ENCODE assay signal across 27 cellular contexts in genomic region chr9:35500130-35500748, GRCh38. TPM values are rescaled to one million over a fixed set of nuclear protein-coding genes. Genes with fewer than 3 reads are reported as not detected.
A peak's percentile ranks its signal among the peaks of the same experiment; 100 is the strongest.
DNase-seq lines count a peak whose midpoint lies in the region; ATAC-seq, FAIRE-seq and TF ChIP-seq lines count a peak whose summit lies in the region.
"Had no signal": no experiment of that assay in that cellular context is flagged by ENCODE, and none has a peak within 500 bp of the region (broad histone marks: within the 10 kb centered on the region; RNA-seq: fewer than 3 reads in every experiment).

No MANE protein-coding gene starts in this region.

- intact Hi-C loops in HepG2 (cut with micrococcal nuclease; ENCODE audit: unreplicated experiment) (no loop called here), natural killer cell (cut with micrococcal nuclease) (no loop called here), transverse colon (cut with DNase I; ENCODE audit: low total_unique reads) (no loop called here)

- H3K36me3 ChIP-seq in liver (ENCODE audit: control insufficient read depth in 4 of 4, insufficient read depth in 3 of 4, low read depth in 1 of 4, low read length in 3 of 4) (no peaks in the 10 kb centered on the region), HepG2 (replicated peaks in 1 of 2; ENCODE audit: control insufficient read depth in 1 of 2, insufficient read depth in 2 of 2, low read length in 2 of 2) (no peaks in the 10 kb centered on the region), brain microvascular endothelial cell (replicated peaks) (peaks cover 6% of the 10 kb centered on the region), transverse colon (no peaks in the 10 kb centered on the region)
- H3K36me3 ChIP-seq: ovary, suprapubic skin had no signal

- H3K4me3 ChIP-seq in liver (ENCODE audit: low read depth in 1 of 3, low read length in 3 of 3) (no peak overlapping the region), HepG2 (replicated peaks in 1 of 3; ENCODE audit: insufficient read depth in 1 of 3, low read depth in 2 of 3, low read length in 3 of 3) (no peak overlapping the region), brain microvascular endothelial cell (ENCODE audit: low read depth, low read length) (no peak overlapping the region), transverse colon (no peak overlapping the region)
- H3K4me3 ChIP-seq: ovary, suprapubic skin had no signal

- POLR2A ChIA-PET in HepG2 (lab: Yijun Ruan, JAX) = no interaction called here

- peaks cover 3 to 4% of the 10 kb centered on the region in 2 donors for H3K9me3 Mint-ChIP-seq in natural killer cell
- H3K9me3 Mint-ChIP-seq: central memory CD8-positive, alpha-beta T cell had no signal

- TF ChIP-seq POLR2A in HepG2 (IDR thresholded peaks at IDR 0.05; ENCODE audit: insufficient read depth in 1 of 2, low read depth in 2 of 2, low read length in 2 of 2) (no peak), transverse colon (IDR thresholded peaks at IDR 0.05) (no peak)

- DNase-seq in HepG2 (ENCODE audit: low spot score) = no peak
- DNase-seq in brain microvascular endothelial cell = peak; percentile 40
- no peak for DNase-seq in natural killer cell
- no peak for DNase-seq in transverse colon
- DNase-seq in NCI-H1694 (lab: John Stamatoyannopoulos, UW) = no peak
- DNase-seq: activated CD4-positive, alpha-beta T cell treated with anti-CD3 and anti-CD28 coated beads for 48 hours; activated gamma-delta T cell; anterior cingulate cortex; erythroblast; GOT3; MM.1S; NCI-H1436 treated with DMSO at 0.1 percent for 48 hours; NCI-H2171 treated with DMSO at 0.1 percent for 48 hours; NCI-H526; ovary had no signal

- no peak overlapping the region for H3K4me2 ChIP-seq in HepG2 (ENCODE audit: low read depth, low read length)

- no TSS peak for BruUV-seq in HepG2 (replicated peaks; lab: Mats Ljungman, UMichigan)

- TF ChIP-seq RAD21 in liver (IDR thresholded peaks at IDR 0.05) (no peak), HepG2 (CRISPR knock-in tag; IDR thresholded peaks at IDR 0.05) (no peak)

- H3K27ac Mint-ChIP-seq in natural killer cell = no peak overlapping the region
- H3K27ac Mint-ChIP-seq: CD14-positive monocyte; T-helper 1 cell treated with Interleukin-12 subunit alpha and Interleukin-12 subunit beta and Interleukin-4 antibody, amounts not matched to agents 30 μg/mL and 1 μg/mL, for 36 hours had no signal

- CTCF ChIA-PET in HepG2 (lab: Yijun Ruan, JAX; ENCODE audit: low intra/inter-chr PET ratio, low total read pairs) = no interaction called here

- no peaks in the 10 kb centered on the region for H3K36me3 Mint-ChIP-seq in natural killer cell

- no peak overlapping the region for H2AFZ ChIP-seq in HepG2 (ENCODE audit: low read length)

- no peaks in the 10 kb centered on the region for H4K20me1 ChIP-seq in HepG2 (ENCODE audit: insufficient read depth, low read length)

- TF ChIP-seq EP300 in HepG2 (IDR thresholded peaks at IDR 0.05; ENCODE audit: low read depth in 2 of 2, low read length in 2 of 2) (no peak), HepG2 (CRISPR knock-in tag; IDR thresholded peaks at IDR 0.05; ENCODE audit: borderline replicate concordance) (no peak), transverse colon (IDR thresholded peaks at IDR 0.05; ENCODE audit: low read depth) (no peak)

- H3K4me1 ChIP-seq in liver (ENCODE audit: control insufficient read depth in 4 of 4, insufficient read depth in 4 of 4, low read length in 3 of 4) = peaks cover 3 to 12% (median 11%) of the 10 kb centered on the region in 4 donors
- H3K4me1 ChIP-seq in HepG2 (ENCODE audit: insufficient read depth, low read length) = peaks cover 16% of the 10 kb centered on the region
- H3K4me1 ChIP-seq in transverse colon = peaks cover 0 to 12% (median 6%) of the 10 kb centered on the region in 4 donors

- H3K27ac ChIP-seq in liver (ENCODE audit: low read depth in 1 of 2, low read length in 2 of 2) (peak overlapping the region; percentile 10 to 50), HepG2 (ENCODE audit: extremely low read length, insufficient read depth, low read length) (no peak overlapping the region), brain microvascular endothelial cell (no peak overlapping the region), transverse colon (peak overlapping the region in 3 of 4 donors; percentile 16 to 40 (median 18))
- H3K27ac ChIP-seq: HL-60, ovary, suprapubic skin had no signal

- H3K9ac ChIP-seq in liver (ENCODE audit: low read depth in 1 of 2, low read length in 2 of 2) = no peak overlapping the region
- no peak overlapping the region for H3K9ac ChIP-seq in HepG2 (ENCODE audit: insufficient read depth, low read depth, low read length)

- in situ Hi-C loops in HepG2 (cut with HindIII; ENCODE audit: extremely low pct_ligation_motif_present, low pct_unique_long_range_greater_than_20kb) = no loop called here
- in situ Hi-C loops in brain microvascular endothelial cell (cut with HindIII; ENCODE audit: low pct_ligation_motif_present, low sequenced_read_pairs) = no loop called here
- in situ Hi-C loops in transverse colon (cut with MboI; ENCODE audit: low pct_ligation_motif_present in 1 of 4, low pct_unique_long_range_greater_than_20kb in 1 of 4, low sequenced_read_pairs in 3 of 4) = no loop called here

- no peak overlapping the region for H3K4me3 Mint-ChIP-seq in natural killer cell
- H3K4me3 Mint-ChIP-seq: CD14-positive monocyte; central memory CD8-positive, alpha-beta T cell; T-helper 1 cell treated with Interleukin-12 subunit alpha and Interleukin-12 subunit beta and Interleukin-4 antibody, amounts not matched to agents 30 μg/mL and 1 μg/mL, for 36 hours had no signal

- H3K79me2 ChIP-seq in HepG2 (ENCODE audit: insufficient read depth, low read length) = peaks cover 1% of the 10 kb centered on the region

- no peak for FAIRE-seq in HepG2 (lab: Jason Lieb, UNC)
- FAIRE-seq: D721Med, frontal cortex, keratinocyte had no signal

- H3K27me3 ChIP-seq in liver (ENCODE audit: control insufficient read depth in 4 of 4, insufficient read depth in 4 of 4, low read length in 3 of 4) (no peaks in the 10 kb centered on the region), HepG2 (ENCODE audit: control insufficient read depth in 1 of 2, insufficient read depth in 2 of 2, low read length in 2 of 2) (no peaks in the 10 kb centered on the region), brain microvascular endothelial cell (replicated peaks) (no peaks in the 10 kb centered on the region), transverse colon (no peaks in the 10 kb centered on the region)
- H3K27me3 ChIP-seq: ovary, suprapubic skin had no signal

- H3K9me3 ChIP-seq in liver (ENCODE audit: control insufficient read depth in 4 of 4, low read length in 3 of 4) (no peaks in the 10 kb centered on the region), HepG2 (ENCODE audit: low read length) (no peaks in the 10 kb centered on the region), transverse colon (no peaks in the 10 kb centered on the region)
- H3K9me3 ChIP-seq: ovary, suprapubic skin had no signal

- ATAC-seq in HepG2 (no peak), natural killer cell (peak in 2 of 3 donors; percentile 54 to 59), HG03439 (IDR thresholded peaks at IDR 0.05; ENCODE audit: unreplicated experiment) (no peak), GM21737 (IDR thresholded peaks at IDR 0.05; ENCODE audit: unreplicated experiment) (no peak)
- ATAC-seq: sciatic nerve had no signal

- TF ChIP-seq CTCF in liver (IDR thresholded peaks at IDR 0.05; ENCODE audit: low read depth, low read length, missing input control) = no peak
- TF ChIP-seq CTCF in HepG2 (CRISPR knock-in tag; IDR thresholded peaks at IDR 0.05) = no peak
- no peak for TF ChIP-seq CTCF in brain microvascular endothelial cell (IDR thresholded peaks at IDR 0.05; ENCODE audit: low read depth, low read length, missing control alignments)
- no peak for TF ChIP-seq CTCF in natural killer cell (IDR thresholded peaks at IDR 0.05)
- TF ChIP-seq CTCF in transverse colon (IDR thresholded peaks at IDR 0.05) = no peak

- 12% methylated on average over 1 of the region's 1 CpG for WGBS in liver
- WGBS in HepG2 (ENCODE audit: low lambda C conversion rate) = 27% methylated on average over 1 of the region's 1 CpG
- WGBS in transverse colon (ENCODE audit: low coverage in 1 of 2), 2 donors = 45 to 57% methylated on average over 1 of the region's 1 CpG

- no peaks in the 10 kb centered on the region for H3K27me3 Mint-ChIP-seq in natural killer cell (ENCODE audit: low read depth in 2 of 2)

- H3K4me1 Mint-ChIP-seq in natural killer cell = peaks cover 6 to 7% of the 10 kb centered on the region in 2 donors

TF ChIP-seq in liver, 16 proteins besides CTCF, POLR2A, EP300 and RAD21 (continues in another document):
- TF ChIP-seq FOXA2 (IDR thresholded peaks at IDR 0.05) (no peak), EGR1 (IDR thresholded peaks at IDR 0.05; ENCODE audit: low read depth in 2 of 2) (no peak), SP1 (IDR thresholded peaks at IDR 0.05) (no peak)

TF ChIP-seq in HepG2, 621 proteins besides CTCF, POLR2A, EP300 and RAD21 (continues in another document):
- TF ChIP-seq CEBPG (CRISPR knock-in tag; IDR thresholded peaks at IDR 0.05) = no peak

RNA-seq across cellular contexts. Expression of gene RUSC2, which starts 10.3 kb away (rescaled TPM):
- total RNA-seq in liver (1 to 10 TPM; 2.1 to 6.3 TPM), HepG2 (2016; rRNA removed; fragmentation: Illumina TruSeq; extraction: Trizol) (2.3 and 3.3 TPM in 2 replicates), natural killer cell (1 to 10 TPM; 2.0 to 7.9 (median 2.5) TPM), transverse colon (10 to 100 TPM in 2 of 4 donors, 1 to 10 TPM in 2; 7.0 to 16.8 (median 12.1) TPM)
- polyA plus RNA-seq in liver (1 to 10 TPM; 3.2 to 5.4 TPM), HepG2 (2011; rRNA removed) (2.8 and 3.7 TPM in 2 replicates)
- 1.1 and 1.7 TPM in 2 replicates for total RNA-seq in HepG2 (2016; cell fraction: cytosol; rRNA removed; fragmentation: Illumina TruSeq; extraction: Trizol; ENCODE audit: low read depth)
- 1.9 and 3.8 TPM in 2 replicates for total RNA-seq in HepG2 (2016; cell fraction: insoluble cytoplasmic fraction; rRNA removed; fragmentation: Illumina TruSeq; extraction: Trizol)
- 3.6 and 4.7 TPM in 2 replicates for total RNA-seq in HepG2 (2016; cell fraction: membrane; rRNA removed; fragmentation: Illumina TruSeq; extraction: Trizol)
- 3.3 and 4.1 TPM in 2 replicates for total RNA-seq in HepG2 (2016; cell fraction: nucleus; rRNA removed; fragmentation: Illumina TruSeq; extraction: Trizol)
- 1.7 and 2.1 TPM in 2 replicates for polyA plus RNA-seq in HepG2 (2011; cell fraction: cytosol; rRNA removed)
- 11.7 and 15.3 TPM in 2 replicates for polyA plus RNA-seq in HepG2 (2011; cell fraction: nucleus; rRNA removed)
- 1.9 and 2.4 TPM in 2 replicates for polyA plus RNA-seq in HepG2 (2012)
- polyA plus RNA-seq in HepG2 (2016; cell fraction: cytosol; fragmentation: Illumina TruSeq; extraction: Trizol; ENCODE audit: low read depth) = 0.12 and 0.19 TPM in 2 replicates
- polyA plus RNA-seq in HepG2 (2016; cell fraction: insoluble cytoplasmic fraction; fragmentation: Illumina TruSeq; extraction: Trizol; ENCODE audit: low read depth) = 1.8 and 2.2 TPM in 2 replicates
- polyA plus RNA-seq in HepG2 (2016; cell fraction: membrane; fragmentation: Illumina TruSeq; extraction: Trizol; ENCODE audit: low read depth) = 0.34 and 0.43 TPM in 2 replicates
- 7.4 and 7.8 TPM in 2 replicates for polyA plus RNA-seq in HepG2 (2016; cell fraction: nucleus; fragmentation: Illumina TruSeq; extraction: Trizol; ENCODE audit: insufficient read depth, low read depth)
- polyA minus RNA-seq in HepG2 (2011; rRNA and poly(A)+ RNA removed; ENCODE audit: low replicate concordance) = 25.2 and 27.1 TPM in 2 replicates
- 4.6 and 4.7 TPM in 2 replicates for polyA minus RNA-seq in HepG2 (2011; cell fraction: cytosol; rRNA and poly(A)+ RNA removed)
- polyA minus RNA-seq in HepG2 (2011; cell fraction: nucleus; rRNA and poly(A)+ RNA removed) = 5.7 and 6.6 TPM in 2 replicates

Comparison
In these comparisons a context has a peak if more than half of its experiments do, and no peak if none do; other contexts are left out.
1. H3K27ac ChIP-seq: peak in liver (2 of 2) and transverse colon (3 of 4); none in HepG2 (single experiment) and brain microvascular endothelial cell (single experiment).
2. ATAC-seq: peak in natural killer cell (2 of 3); none in HepG2 (single experiment), HG03439 (single experiment) and GM21737 (single experiment).